1 cellular context compared by ENCODE assay signal in genomic region chr6:4441981-4442434, GRCh38.
TF ChIP-seq lines count a peak whose summit lies in the region.

No MANE protein-coding gene starts in this region.

TF ChIP-seq in WTC11, 78 proteins besides CTCF, POLR2A, EP300 and RAD21 (continued from another document):
- TF ChIP-seq, protein P1, sequence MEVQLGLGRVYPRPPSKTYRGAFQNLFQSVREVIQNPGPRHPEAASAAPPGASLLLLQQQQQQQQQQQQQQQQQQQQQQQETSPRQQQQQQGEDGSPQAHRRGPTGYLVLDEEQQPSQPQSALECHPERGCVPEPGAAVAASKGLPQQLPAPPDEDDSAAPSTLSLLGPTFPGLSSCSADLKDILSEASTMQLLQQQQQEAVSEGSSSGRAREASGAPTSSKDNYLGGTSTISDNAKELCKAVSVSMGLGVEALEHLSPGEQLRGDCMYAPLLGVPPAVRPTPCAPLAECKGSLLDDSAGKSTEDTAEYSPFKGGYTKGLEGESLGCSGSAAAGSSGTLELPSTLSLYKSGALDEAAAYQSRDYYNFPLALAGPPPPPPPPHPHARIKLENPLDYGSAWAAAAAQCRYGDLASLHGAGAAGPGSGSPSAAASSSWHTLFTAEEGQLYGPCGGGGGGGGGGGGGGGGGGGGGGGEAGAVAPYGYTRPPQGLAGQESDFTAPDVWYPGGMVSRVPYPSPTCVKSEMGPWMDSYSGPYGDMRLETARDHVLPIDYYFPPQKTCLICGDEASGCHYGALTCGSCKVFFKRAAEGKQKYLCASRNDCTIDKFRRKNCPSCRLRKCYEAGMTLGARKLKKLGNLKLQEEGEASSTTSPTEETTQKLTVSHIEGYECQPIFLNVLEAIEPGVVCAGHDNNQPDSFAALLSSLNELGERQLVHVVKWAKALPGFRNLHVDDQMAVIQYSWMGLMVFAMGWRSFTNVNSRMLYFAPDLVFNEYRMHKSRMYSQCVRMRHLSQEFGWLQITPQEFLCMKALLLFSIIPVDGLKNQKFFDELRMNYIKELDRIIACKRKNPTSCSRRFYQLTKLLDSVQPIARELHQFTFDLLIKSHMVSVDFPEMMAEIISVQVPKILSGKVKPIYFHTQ (CRISPR knock-in tag; IDR thresholded peaks at IDR 0.05) = no peak
- TF ChIP-seq ZNF512 (CRISPR knock-in tag; IDR thresholded peaks at IDR 0.05; ENCODE audit: borderline replicate concordance) = no peak
- TF ChIP-seq SMAD3 (CRISPR knock-in tag; IDR thresholded peaks at IDR 0.05; ENCODE audit: borderline replicate concordance) = no peak
